ENCODE assay signal across 8 cellular contexts in genomic region chr2:27890146-27891062, GRCh38. TPM values are rescaled to one million over a fixed set of nuclear protein-coding genes. Genes with fewer than 3 reads are reported as not detected.
A peak's percentile ranks its signal among the peaks of the same experiment; 100 is the strongest.
DNase-seq lines count a peak whose midpoint lies in the region; ATAC-seq and TF ChIP-seq lines count a peak whose summit lies in the region.

Gene BABAM2 (plus strand): TSS chr2:27890729. CDS start chr2:27894557, 3,828 bp downstream.
Gene RBKS (minus strand): TSS chr2:27890387. CDS start chr2:27890345, 42 bp downstream.

- in situ Hi-C loops in T47D (cut with HindIII; ENCODE audit: low pct_unique_long_range_greater_than_20kb, low sequenced_read_pairs): no loop called here

- peak within 1 kb of the TSS; percentile 86 for H3K4me2 ChIP-seq in smooth muscle cell

- DNase-seq in A673 (ENCODE audit: low spot score): peak; percentile 93
- DNase-seq in NCI-H2171 (lab: John Stamatoyannopoulos, UW): peak; percentile 96
- peak; percentile 78 to 88 for DNase-seq in T47D (ENCODE audit: low read depth in 1 of 2, low spot score in 1 of 2)
- DNase-seq in iPS-NIHi11 (ENCODE audit: low spot score): peak; percentile 99
- peak; percentile 42 for DNase-seq in smooth muscle cell (lab: John Stamatoyannopoulos, UW; ENCODE audit: unreplicated experiment)

- H3K9me3 ChIP-seq in A673 (ENCODE audit: low read depth, low read length, poor library complexity, severe bottlenecking): no peaks in the 10 kb centered on the region
- H3K9me3 ChIP-seq in smooth muscle cell (replicated peaks; ENCODE audit: low read depth): no peaks in the 10 kb centered on the region

- H3K4me1 ChIP-seq in A673 (ENCODE audit: insufficient read depth, low read length, poor library complexity, severe bottlenecking) (peaks cover 7% of the 10 kb centered on the region), smooth muscle cell (ENCODE audit: low read depth) (peaks cover 6% of the 10 kb centered on the region)

- POLR2A ChIA-PET in A673 (lab: Charles Lee; ENCODE audit: low non-redundant PET): no interaction called here

- peaks cover 21% of the 10 kb centered on the region for H3K79me2 ChIP-seq in smooth muscle cell (ENCODE audit: low read depth)

- no TSS peak for BruUV-seq in A673 (replicated peaks; lab: Mats Ljungman, UMichigan)

- H4K20me1 ChIP-seq in smooth muscle cell (ENCODE audit: low read depth): no peaks in the 10 kb centered on the region

- H3K9ac ChIP-seq in smooth muscle cell (ENCODE audit: low read depth): peak within 1 kb of the TSS; percentile 92

- no peak for TF ChIP-seq CTCF in A673 (conservative IDR thresholded peaks at IDR 0.05; ENCODE audit: low read depth, low read length)
- no peak for TF ChIP-seq CTCF in VCaP (conservative IDR thresholded peaks at IDR 0.05)
- TF ChIP-seq CTCF in smooth muscle cell (IDR thresholded peaks at IDR 0.05; ENCODE audit: borderline replicate concordance, insufficient read depth, poor library complexity, severe bottlenecking): peak; percentile 5

- H2AFZ ChIP-seq in smooth muscle cell (ENCODE audit: low read depth): peak within 1 kb of the TSS; percentile 99

- intact Hi-C loops in A673 (cut with micrococcal nuclease; ENCODE audit: unreplicated experiment): loop anchor here (5.0 kb wide), 1 partner anchor 502 kb away; the partner anchor contains the start of gene FOSL2

- CTCF ChIA-PET in A673 (lab: Charles Lee): interaction anchor here (0.6 kb wide), 1 partner anchor 113 kb away, joined by 3 read pairs; no protein-coding TSS in a partner anchor

- H3K27ac ChIP-seq in A673 (ENCODE audit: low read depth, low read length, poor library complexity, severe bottlenecking) (peak within 1 kb of the TSS; percentile 75), VCaP (peak within 1 kb of the TSS; percentile 90), smooth muscle cell (ENCODE audit: low read depth) (peak within 1 kb of the TSS; percentile 84)

- H3K27me3 ChIP-seq in A673 (replicated peaks; ENCODE audit: insufficient read depth, low read depth, low read length, poor library complexity): no peaks in the 10 kb centered on the region
- H3K27me3 ChIP-seq in smooth muscle cell (ENCODE audit: low read depth): no peaks in the 10 kb centered on the region

- peak within 1 kb of the TSS; percentile 63 for H3K4me3 ChIP-seq in A673 (ENCODE audit: low read depth, low read length, poor library complexity, severe bottlenecking)
- peak within 1 kb of the TSS; percentile 68 for H3K4me3 ChIP-seq in smooth muscle cell

- H3F3A ChIP-seq in smooth muscle cell (ENCODE audit: low read depth): peaks cover 5% of the 10 kb centered on the region

- H3K36me3 ChIP-seq in A673 (ENCODE audit: insufficient read depth, low read length, poor library complexity, severe bottlenecking) (no peaks in the 10 kb centered on the region), smooth muscle cell (ENCODE audit: low read depth) (no peaks in the 10 kb centered on the region)

- WGBS in smooth muscle cell (ENCODE audit: low lambda C conversion rate): 1% methylated on average over 67 of the region's 84 CpGs

- ATAC-seq in GM18873 (IDR thresholded peaks at IDR 0.05; ENCODE audit: low FRiP score, unreplicated experiment) (peak; percentile 49), HG03108 (IDR thresholded peaks at IDR 0.05; ENCODE audit: unreplicated experiment) (peak; percentile 82)

RNA-seq across cellular contexts. Expression of gene BABAM2, which starts in this region (rescaled TPM):
- 21.5 and 21.8 TPM in 2 replicates for total RNA-seq in A673 (2021)
- total RNA-seq in smooth muscle cell: 29.1 and 39.3 TPM in 2 replicates
- polyA plus RNA-seq in smooth muscle cell: 26.5 and 35.2 TPM in 2 replicates

RNA-seq across cellular contexts. Expression of gene RBKS, which starts in this region (rescaled TPM):
- 0.54 and 0.66 TPM in 2 replicates for total RNA-seq in A673 (2021)
- total RNA-seq in smooth muscle cell: 0.13 and 1.0 TPM in 2 replicates
- polyA plus RNA-seq in smooth muscle cell: 1.7 and 3.3 TPM in 2 replicates

Comparison
In these comparisons a context has a peak if more than half of its experiments do, and no peak if none do; other contexts are left out.
1. Peak in every context shown above with its lines: DNase-seq, ATAC-seq, H3K4me3 ChIP-seq and H3K27ac ChIP-seq.
2. DNase-seq: peak in every context shown above with its lines; median percentile 99 in iPS-NIHi11; 96 in NCI-H2171; 93 in A673; 83 in T47D; 42 in smooth muscle cell.